ENCODE assay signal across 20 cellular contexts in genomic region chr11:78194490-78194889, GRCh38. TPM values are rescaled to one million over a fixed set of nuclear protein-coding genes. Genes with fewer than 3 reads are reported as not detected.
DNase-seq lines count a peak whose midpoint lies in the region; ATAC-seq and TF ChIP-seq lines count a peak whose summit lies in the region.
"Had no signal": no experiment of that assay in that cellular context is flagged by ENCODE, and none has a peak within 500 bp of the region (broad histone marks: within the 10 kb centered on the region; RNA-seq: fewer than 3 reads in every experiment).

No MANE protein-coding gene starts in this region.

- H3K9me2 ChIP-seq in Loucy (replicated peaks; ENCODE audit: low read depth, low read length): no peaks in the 10 kb centered on the region

- no peak overlapping the region for H2BK20ac ChIP-seq in H9 (ENCODE audit: low read depth, low read length, poor library complexity, severe bottlenecking)

- no peaks in the 10 kb centered on the region for H3K9me3 Mint-ChIP-seq in activated CD4-positive, alpha-beta T cell treated with anti-CD3 and anti-CD28 coated beads for 36 hours (ENCODE audit: low read depth)
- H3K9me3 Mint-ChIP-seq in progenitor cell of endocrine pancreas (ENCODE audit: low read depth) (no peaks in the 10 kb centered on the region), H9 (no peaks in the 10 kb centered on the region; a peak in 1 of 5 replicates)
- H3K9me3 Mint-ChIP-seq: activated naive CD4-positive, alpha-beta T cell treated with anti-CD3 and anti-CD28 coated beads, Interleukin-2, amount 10 ng/mL, durations not matched to agents 7 days and 5 days had no signal

- WGBS in H9 (ENCODE audit: extremely low coverage, insufficient read length, low lambda C conversion rate): no CpG with 5 or more reads among the region's 3 CpGs

- H4K8ac ChIP-seq in H9 (replicated peaks; ENCODE audit: insufficient read length, low read depth, low read length): no peak overlapping the region

- no peaks in the 10 kb centered on the region for H3K27me3 Mint-ChIP-seq in activated CD4-positive, alpha-beta T cell treated with anti-CD3 and anti-CD28 coated beads for 36 hours
- H3K27me3 Mint-ChIP-seq in progenitor cell of endocrine pancreas (no peaks in the 10 kb centered on the region), H9 (ENCODE audit: low read depth) (no peaks in the 10 kb centered on the region)
- H3K27me3 Mint-ChIP-seq: activated naive CD4-positive, alpha-beta T cell treated with anti-CD3 and anti-CD28 coated beads, Interleukin-2, amount 10 ng/mL, durations not matched to agents 7 days and 5 days had no signal

- H4K5ac ChIP-seq in H9 (ENCODE audit: insufficient read length, low read depth, low read length): no peak overlapping the region

- peaks cover 11% of the 10 kb centered on the region for H3K36me3 Mint-ChIP-seq in activated CD4-positive, alpha-beta T cell treated with anti-CD3 and anti-CD28 coated beads for 36 hours (ENCODE audit: low read depth)
- H3K36me3 Mint-ChIP-seq in progenitor cell of endocrine pancreas (ENCODE audit: insufficient read depth) (peaks cover 7% of the 10 kb centered on the region), H9 (ENCODE audit: insufficient read depth in 1 of 3, low read depth in 3 of 3) (peaks cover 0 to 4% (median 0%) of the 10 kb centered on the region in 3 experiments; a peak in 2 of 7 replicates)

- H2BK15ac ChIP-seq in H9 (ENCODE audit: low read depth, low read length): no peak overlapping the region

- H2BK120ac ChIP-seq in H9 (ENCODE audit: low read depth, low read length, poor library complexity, severe bottlenecking): no peak overlapping the region

- no peak overlapping the region for H2BK5ac ChIP-seq in H9 (ENCODE audit: insufficient read length, low read length)

- no peak overlapping the region for H3T11ph ChIP-seq in H9 (ENCODE audit: low read length)

- H3K4me3 Mint-ChIP-seq in activated CD4-positive, alpha-beta T cell treated with anti-CD3 and anti-CD28 coated beads for 36 hours: no peak overlapping the region
- H3K4me3 Mint-ChIP-seq in progenitor cell of endocrine pancreas (ENCODE audit: low read depth): no peak overlapping the region
- H3K4me3 Mint-ChIP-seq in H9: no peak overlapping the region
- H3K4me3 Mint-ChIP-seq: activated naive CD4-positive, alpha-beta T cell treated with anti-CD3 and anti-CD28 coated beads, Interleukin-2, amount 10 ng/mL, durations not matched to agents 7 days and 5 days had no signal

- peak; percentile 23 for DNase-seq in activated CD4-positive, alpha-beta T cell treated with anti-CD3 and anti-CD28 coated beads for 36 hours
- no peak for DNase-seq in activated CD4-positive, alpha-beta T cell treated with anti-CD3 and anti-CD28 coated beads for 1 hour
- DNase-seq in epithelial cell of esophagus (ENCODE audit: low read depth): peak; percentile 69
- no peak for DNase-seq in progenitor cell of endocrine pancreas (ENCODE audit: low spot score, unreplicated experiment)
- DNase-seq in effector memory CD4-positive, alpha-beta T cell: no peak
- no peak for DNase-seq in H9
- no peak for DNase-seq in NCI-H1417 treated with DMSO at 0.1 percent for 48 hours (lab: John Stamatoyannopoulos, UW)
- DNase-seq: activated CD4-positive, alpha-beta T cell treated with anti-CD3 and anti-CD28 coated beads, Interleukin-2, amount 50 U/mL, for 48 hours; activated naive CD4-positive, alpha-beta T cell treated with anti-CD3 and anti-CD28 coated beads, Interleukin-2, amount 10 ng/mL, durations not matched to agents 7 days and 5 days; NCI-H1436; NCI-H2171; NCI-H524 treated with DMSO at 0.1 percent for 48 hours; stimulated activated CD4-positive, alpha-beta T cell treated with anti-CD3 and anti-CD28 coated beads, Interleukin-4, amount 100 ng/mL, for 4 hours; SW 1271; upper lobe of right lung had no signal

- H3F3A ChIP-seq in Loucy (ENCODE audit: low read depth): no peaks in the 10 kb centered on the region

- no peaks in the 10 kb centered on the region for H3K79me1 ChIP-seq in H9 (ENCODE audit: insufficient read depth, low read depth, low read length, poor library complexity, severe bottlenecking)

- POLR2A ChIA-PET in activated CD4-positive, alpha-beta T cell treated with anti-CD3 and anti-CD28 coated beads for 36 hours (lab: Charles Lee): no interaction called here

- no peak overlapping the region for H3K27ac ChIP-seq in effector memory CD4-positive, alpha-beta T cell (ENCODE audit: insufficient read depth, low read length, poor library complexity, severe bottlenecking)
- no peak overlapping the region for H3K27ac ChIP-seq in H9 (ENCODE audit: insufficient read length, low read depth, low read length)
- H3K27ac ChIP-seq: heart left ventricle, neutrophil, spleen, upper lobe of right lung had no signal

- TF ChIP-seq CTCF in Loucy (conservative IDR thresholded peaks at IDR 0.05; ENCODE audit: low read length): no peak
- TF ChIP-seq CTCF in epithelial cell of esophagus (IDR thresholded peaks at IDR 0.05; ENCODE audit: insufficient read depth, low read depth, low read length, missing control alignments): no peak
- TF ChIP-seq CTCF in progenitor cell of endocrine pancreas (IDR thresholded peaks at IDR 0.05; ENCODE audit: unreplicated experiment): no peak
- TF ChIP-seq CTCF in H9 (conservative IDR thresholded peaks at IDR 0.05): no peak

- intact Hi-C loops in activated CD4-positive, alpha-beta T cell treated with anti-CD3 and anti-CD28 coated beads for 36 hours (cut with DNase I, micrococcal nuclease): no loop called here

- no peak overlapping the region for H3K23ac ChIP-seq in H9 (ENCODE audit: insufficient read length, low read depth, low read length)

- no peak overlapping the region for H3K27ac Mint-ChIP-seq in activated CD4-positive, alpha-beta T cell treated with anti-CD3 and anti-CD28 coated beads for 36 hours
- H3K27ac Mint-ChIP-seq in progenitor cell of endocrine pancreas (peak overlapping the region; percentile 49), H9 (peak overlapping the region in 1 of 3 experiments; percentile 2; a peak in 1 of 7 replicates)
- H3K27ac Mint-ChIP-seq: activated naive CD4-positive, alpha-beta T cell treated with anti-CD3 and anti-CD28 coated beads, Interleukin-2, amount 10 ng/mL, durations not matched to agents 7 days and 5 days had no signal

- H3K4ac ChIP-seq in H9 (ENCODE audit: low read depth, low read length): no peak overlapping the region

- H3K9me3 ChIP-seq in Loucy (ENCODE audit: insufficient read depth, low read depth, low read length) (no peaks in the 10 kb centered on the region), H9 (ENCODE audit: control insufficient read depth, low read depth, low read length) (no peaks in the 10 kb centered on the region)
- no peaks in the 10 kb centered on the region for H3K9me3 ChIP-seq in effector memory CD4-positive, alpha-beta T cell (ENCODE audit: control insufficient read depth, low read length)
- H3K9me3 ChIP-seq: heart left ventricle, neutrophil, spleen, upper lobe of right lung had no signal

- H2AK5ac ChIP-seq in H9 (ENCODE audit: insufficient read length, low read length): no peak overlapping the region

- H3K18ac ChIP-seq in H9 (ENCODE audit: insufficient read length, low read depth, low read length): no peak overlapping the region

- H3K56ac ChIP-seq in H9 (ENCODE audit: insufficient read length, low read depth, low read length): no peak overlapping the region

- no peaks in the 10 kb centered on the region for H3K23me2 ChIP-seq in H9 (ENCODE audit: insufficient read length, low read depth, low read length, poor library complexity, severe bottlenecking)

- H3K4me1 ChIP-seq in Loucy (ENCODE audit: insufficient read depth, low read length, poor library complexity, severe bottlenecking): peaks cover 42% of the 10 kb centered on the region
- peaks cover 6% of the 10 kb centered on the region for H3K4me1 ChIP-seq in effector memory CD4-positive, alpha-beta T cell (ENCODE audit: control insufficient read depth, insufficient read depth, low read length, poor library complexity, severe bottlenecking)
- H3K4me1 ChIP-seq in H9 (ENCODE audit: insufficient read depth, low read length): no peaks in the 10 kb centered on the region

- H3K9ac ChIP-seq in Loucy (ENCODE audit: low read depth, low read length, poor library complexity, severe bottlenecking) (no peak overlapping the region), H9 (ENCODE audit: extremely low read depth, insufficient read length, low read length) (no peak overlapping the region)

- no peaks in the 10 kb centered on the region for H3K27me3 ChIP-seq in Loucy (ENCODE audit: insufficient read depth, low read length, poor library complexity, severe bottlenecking)
- H3K27me3 ChIP-seq in effector memory CD4-positive, alpha-beta T cell (replicated peaks; ENCODE audit: control insufficient read depth, insufficient read depth, low read length, poor library complexity, severe bottlenecking): no peaks in the 10 kb centered on the region
- no peaks in the 10 kb centered on the region for H3K27me3 ChIP-seq in H9 (ENCODE audit: insufficient read depth, low read length)
- H3K27me3 ChIP-seq: heart left ventricle, spleen, upper lobe of right lung had no signal

- peak overlapping the region; percentile 1 for H3K4me2 ChIP-seq in Loucy (ENCODE audit: low read depth, low read length, poor library complexity, severe bottlenecking)
- H3K4me2 ChIP-seq in H9 (ENCODE audit: insufficient read depth, insufficient read length, low read length): no peak overlapping the region

- H3K36me3 ChIP-seq in Loucy (ENCODE audit: insufficient read depth, low read length): no peaks in the 10 kb centered on the region; the same call in 1 of the 2 replicates
- no peaks in the 10 kb centered on the region for H3K36me3 ChIP-seq in effector memory CD4-positive, alpha-beta T cell (ENCODE audit: control insufficient read depth, insufficient read depth, low read length)
- H3K36me3 ChIP-seq: neutrophil, upper lobe of right lung had no signal

- peaks cover 10% of the 10 kb centered on the region; the same call in 1 of the 2 replicates for H3K79me2 ChIP-seq in Loucy (ENCODE audit: insufficient read depth, low read length)
- H3K79me2 ChIP-seq in H9 (ENCODE audit: insufficient read depth, low read length): no peaks in the 10 kb centered on the region

- H4K20me1 ChIP-seq in Loucy (ENCODE audit: insufficient read depth, low read length, poor library complexity, severe bottlenecking) (no peaks in the 10 kb centered on the region), H9 (ENCODE audit: control insufficient read depth, insufficient read depth, insufficient read length) (no peaks in the 10 kb centered on the region)

- CTCF ChIA-PET in activated CD4-positive, alpha-beta T cell treated with anti-CD3 and anti-CD28 coated beads for 36 hours (lab: Charles Lee): interaction anchor here (1.0 kb wide), 1 partner anchor 11 kb away, joined by 4 read pairs; no protein-coding TSS in a partner anchor

- H3K4me3 ChIP-seq in Loucy (ENCODE audit: low read length, poor library complexity, severe bottlenecking) (no peak overlapping the region), epithelial cell of esophagus (ENCODE audit: low read length) (no peak overlapping the region)
- no peak overlapping the region for H3K4me3 ChIP-seq in effector memory CD4-positive, alpha-beta T cell (ENCODE audit: insufficient read depth, low read depth, low read length, poor library complexity, severe bottlenecking)
- H3K4me3 ChIP-seq: heart left ventricle, spleen, upper lobe of right lung had no signal

- peaks cover 48% of the 10 kb centered on the region for H3K4me1 Mint-ChIP-seq in activated CD4-positive, alpha-beta T cell treated with anti-CD3 and anti-CD28 coated beads for 36 hours
- peaks cover 18% of the 10 kb centered on the region for H3K4me1 Mint-ChIP-seq in progenitor cell of endocrine pancreas (ENCODE audit: low read depth)
- H3K4me1 Mint-ChIP-seq in H9: peaks cover 5 to 8% of the 10 kb centered on the region in 2 experiments

- peak; percentile 57 for ATAC-seq in activated CD4-positive, alpha-beta T cell treated with anti-CD3 and anti-CD28 coated beads for 36 hours
- ATAC-seq: heart left ventricle, left ventricle myocardium superior, upper lobe of right lung had no signal

- no peak overlapping the region for H4K91ac ChIP-seq in H9 (ENCODE audit: insufficient read length, low read depth, low read length)

- no peak overlapping the region for H2BK12ac ChIP-seq in H9 (ENCODE audit: insufficient read length, low read depth, low read length)

- no peak overlapping the region for H2AFZ ChIP-seq in Loucy (ENCODE audit: low read length)
- H2AFZ ChIP-seq in H9 (ENCODE audit: low read length): no peak overlapping the region

- no peak overlapping the region for H3K14ac ChIP-seq in H9 (ENCODE audit: insufficient read depth, low read length)

RNA-seq across cellular contexts. Expression of gene USP35, which starts 5.8 kb away (rescaled TPM):
- total RNA-seq in activated CD4-positive, alpha-beta T cell treated with anti-CD3 and anti-CD28 coated beads for 36 hours: 1 to 10 TPM; 9.2 to 9.8 TPM
- total RNA-seq in progenitor cell of endocrine pancreas (14.7 and 16.5 TPM in 2 replicates), H9 (2021) (6.8 and 7.7 TPM in 2 replicates)

RNA-seq across cellular contexts. Expression of gene KCTD21, which starts 6.1 kb away (rescaled TPM):
- 1 to 10 TPM; 9.0 to 9.8 TPM for total RNA-seq in activated CD4-positive, alpha-beta T cell treated with anti-CD3 and anti-CD28 coated beads for 36 hours
- total RNA-seq in progenitor cell of endocrine pancreas (7.4 and 10.1 TPM in 2 replicates), H9 (2021) (4.0 and 4.3 TPM in 2 replicates)

RNA-seq across cellular contexts. Expression of gene ALG8, which starts 55.1 kb away (rescaled TPM):
- 10 to 100 TPM; 59.4 to 85.2 TPM for total RNA-seq in activated CD4-positive, alpha-beta T cell treated with anti-CD3 and anti-CD28 coated beads for 36 hours
- total RNA-seq in progenitor cell of endocrine pancreas: 60.4 and 61.0 TPM in 2 replicates
- 77.5 and 78.8 TPM in 2 replicates for total RNA-seq in H9 (2021)

Comparison
In these comparisons a context has a peak if more than half of its experiments do, and no peak if none do; other contexts are left out.
1. DNase-seq: peak in activated CD4-positive, alpha-beta T cell treated with anti-CD3 and anti-CD28 coated beads for 36 hours (single experiment) and epithelial cell of esophagus (single experiment); none in activated CD4-positive, alpha-beta T cell treated with anti-CD3 and anti-CD28 coated beads for 1 hour (single experiment), progenitor cell of endocrine pancreas (single experiment), effector memory CD4-positive, alpha-beta T cell (0 of 3), H9 (single experiment) and NCI-H1417 treated with DMSO at 0.1 percent for 48 hours (single experiment).